Comparison of ENCODE assay signal across 8 cellular contexts in the genomic region with DNA sequence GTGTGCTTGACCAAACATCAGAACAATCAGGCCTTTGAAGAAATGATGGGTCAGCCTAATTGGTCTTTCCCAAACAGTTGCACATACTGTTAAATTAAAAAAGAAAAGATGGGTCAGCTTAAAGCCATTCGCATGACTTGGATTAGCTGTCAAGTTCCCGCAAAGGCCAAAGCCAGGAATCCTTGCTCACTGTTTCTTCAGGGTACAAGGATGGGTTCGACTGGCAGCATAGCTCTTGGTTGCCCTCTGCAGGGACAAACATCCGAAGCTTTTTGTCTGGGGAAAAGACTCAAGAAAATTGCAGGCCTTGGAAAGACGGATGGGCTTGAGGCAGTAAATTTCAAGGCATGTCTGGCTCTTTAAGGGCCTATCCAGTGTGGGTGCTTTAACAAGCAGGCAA.
DNase-seq lines count a peak whose midpoint lies in the region; ATAC-seq, FAIRE-seq and TF ChIP-seq lines count a peak whose summit lies in the region.

No MANE protein-coding gene starts in this region.

- H3K4me1 ChIP-seq in mesendoderm (ENCODE audit: control insufficient read depth, low read depth, low read length), result no peaks in the 10 kb centered on the region

- H3K4ac ChIP-seq in mesendoderm (ENCODE audit: low read depth, low read length), result no peak overlapping the region

- no peak overlapping the region for H3K9ac ChIP-seq in mesendoderm (ENCODE audit: low read length)

- no peak overlapping the region for H2BK15ac ChIP-seq in mesendoderm (replicated peaks; ENCODE audit: low read depth)

- DNase-seq in D721Med (ENCODE audit: insufficient read length, low spot score) (no peak), LNCaP clone FGC (ENCODE audit: low read depth) (no peak), choroid plexus epithelial cell (ENCODE audit: low read depth) (peak; percentile 83), mesendoderm (peak; percentile 84), RWPE1 (ENCODE audit: low spot score) (no peak), NCI-H1694 treated with DMSO at 0.1 percent for 48 hours (lab: John Stamatoyannopoulos, UW) (no peak), NCI-H446 treated with DMSO at 0.1 percent for 48 hours (lab: John Stamatoyannopoulos, UW) (no peak)

- CTCF ChIA-PET in RWPE1 (lab: Yijun Ruan, JAX), result no interaction called here

- H3K79me2 ChIP-seq in mesendoderm (ENCODE audit: control insufficient read depth, insufficient read depth, low read length), result no peaks in the 10 kb centered on the region

- H4K8ac ChIP-seq in mesendoderm (ENCODE audit: low read depth, low read length), result no peak overlapping the region

- no peak overlapping the region for H3K4me2 ChIP-seq in mesendoderm (ENCODE audit: low read length)

- H3K23ac ChIP-seq in mesendoderm (ENCODE audit: low read length), result no peak overlapping the region

- no peaks in the 10 kb centered on the region for H3K36me3 ChIP-seq in mesendoderm (ENCODE audit: control insufficient read depth, insufficient read depth, low read length)

- TF ChIP-seq CTCF in D721Med (IDR thresholded peaks at IDR 0.05; ENCODE audit: insufficient read depth, missing control alignments) (peak; percentile 12), LNCaP clone FGC (IDR thresholded peaks at IDR 0.05; ENCODE audit: control insufficient read depth, extremely low read depth, insufficient read depth) (peak; percentile 61), choroid plexus epithelial cell (conservative IDR thresholded peaks at IDR 0.05; ENCODE audit: low read depth, low read length) (peak; percentile 90), RWPE1 (conservative IDR thresholded peaks at IDR 0.05; ENCODE audit: low read depth) (no peak)

- H4K5ac ChIP-seq in mesendoderm (ENCODE audit: low read length), result no peak overlapping the region

- no peaks in the 10 kb centered on the region for H3K79me1 ChIP-seq in mesendoderm (ENCODE audit: low read length)

- no peak for ATAC-seq in HG02938 (IDR thresholded peaks at IDR 0.05; ENCODE audit: unreplicated experiment)

- H3K27me3 ChIP-seq in mesendoderm (ENCODE audit: insufficient read depth, low read length, poor library complexity), result no peaks in the 10 kb centered on the region

- H3K27ac ChIP-seq in mesendoderm (ENCODE audit: low read depth, low read length), result no peak overlapping the region
- no peak overlapping the region for H3K27ac ChIP-seq in RWPE1

- H2BK5ac ChIP-seq in mesendoderm (ENCODE audit: low read length), result no peak overlapping the region

- no peak for FAIRE-seq in D721Med (lab: Jason Lieb, UNC)

- WGBS in mesendoderm (ENCODE audit: extremely low coverage, insufficient coverage, low lambda C conversion rate), result no CpG with 5 or more reads among the region's 5 CpGs

- no peak overlapping the region for H2BK120ac ChIP-seq in mesendoderm (ENCODE audit: low read depth, low read length)

- no peak overlapping the region for H3K18ac ChIP-seq in mesendoderm (ENCODE audit: low read length)

- H3K4me3 ChIP-seq in LNCaP clone FGC (ENCODE audit: low read depth, low read length), result no peak overlapping the region
- no peak overlapping the region for H3K4me3 ChIP-seq in choroid plexus epithelial cell (ENCODE audit: low read depth, low read length)
- H3K4me3 ChIP-seq in mesendoderm (ENCODE audit: low read length), result no peak overlapping the region

- no peak overlapping the region for H3K56ac ChIP-seq in mesendoderm (ENCODE audit: low read length)

- POLR2A ChIA-PET in RWPE1 (lab: Yijun Ruan, JAX; ENCODE audit: low non-redundant PET), result no interaction called here

- H2AK5ac ChIP-seq in mesendoderm (ENCODE audit: low read length), result no peak overlapping the region

Comparison
In these comparisons a context has a peak if more than half of its experiments do, and no peak if none do; other contexts are left out.
1. DNase-seq: peak in choroid plexus epithelial cell (single experiment) and mesendoderm (single experiment); none in D721Med (single experiment), LNCaP clone FGC (single experiment), RWPE1 (single experiment), NCI-H1694 treated with DMSO at 0.1 percent for 48 hours (single experiment) and NCI-H446 treated with DMSO at 0.1 percent for 48 hours (single experiment).